In genomic region chr17:38917259-38917658, GRCh38 we compare ENCODE assay signal across 12 cellular contexts. TPM values are rescaled to one million over a fixed set of nuclear protein-coding genes. Genes with fewer than 3 reads are reported as not detected.
DNase-seq lines count a peak whose midpoint lies in the region; ATAC-seq and TF ChIP-seq lines count a peak whose summit lies in the region.
"Had no signal": no experiment of that assay in that cellular context is flagged by ENCODE, and none has a peak within 500 bp of the region (broad histone marks: within the 10 kb centered on the region; RNA-seq: fewer than 3 reads in every experiment).

No MANE protein-coding gene starts in this region.

- intact Hi-C loops in Calu3 (cut with micrococcal nuclease; ENCODE audit: unreplicated experiment), result no loop called here

- POLR2A ChIA-PET in HEK293T (lab: Yijun Ruan, JAX), result interaction anchor here (1.3 kb wide), 1 partner anchor 47 kb away, joined by 5 read pairs; the partner anchor contains the start of gene LASP1

- TF ChIP-seq CTCF in Calu3 (IDR thresholded peaks at IDR 0.05; ENCODE audit: unreplicated experiment) (no peak), nephron (IDR thresholded peaks at IDR 0.05; ENCODE audit: unreplicated experiment in 3 of 3) (no peak)

- H3K27ac Mint-ChIP-seq in Calu3 (ENCODE audit: unreplicated experiment) (peak overlapping the region; percentile 3), nephron (peak overlapping the region; percentile 1 to 22 (median 2))
- peak overlapping the region; percentile 45 for H3K27ac Mint-ChIP-seq in activated naive CD8-positive, alpha-beta T cell treated with anti-CD3 and anti-CD28 coated beads, Interleukin-2, amount 50 U/mL, for 24 hours

- no peak for ATAC-seq in activated naive CD8-positive, alpha-beta T cell treated with anti-CD3 and anti-CD28 coated beads, Interleukin-2, amount 50 U/mL, for 24 hours
- ATAC-seq in HG02798 (IDR thresholded peaks at IDR 0.05; ENCODE audit: poor library complexity, unreplicated experiment), result no peak
- ATAC-seq in HG03521 (IDR thresholded peaks at IDR 0.05; ENCODE audit: unreplicated experiment), result no peak

- CTCF ChIA-PET in Calu3 (lab: Charles Lee) (interaction anchor here (0.5 to 1.4 kb wide), 7 partner anchors 21 to 290 kb away, joined by 4 to 7 read pairs (median 5); no protein-coding TSS in a partner anchor), HEK293T (lab: Yijun Ruan, JAX) (interaction anchor here (0.6 to 1.4 kb wide), 5 partner anchors 12 to 364 kb away, joined by 3 to 5 read pairs (median 3); partner anchors contain the start of gene CWC25)

- H3K4me1 Mint-ChIP-seq in Calu3 (ENCODE audit: low read depth, unreplicated experiment) (no peaks in the 10 kb centered on the region), nephron (peaks cover 20% of the 10 kb centered on the region)
- peaks cover 22% of the 10 kb centered on the region for H3K4me1 Mint-ChIP-seq in activated naive CD8-positive, alpha-beta T cell treated with anti-CD3 and anti-CD28 coated beads, Interleukin-2, amount 50 U/mL, for 24 hours

- H3K4me3 Mint-ChIP-seq in Calu3 (ENCODE audit: low read depth, unreplicated experiment), result no peak overlapping the region
- H3K4me3 Mint-ChIP-seq in activated naive CD8-positive, alpha-beta T cell treated with anti-CD3 and anti-CD28 coated beads, Interleukin-2, amount 50 U/mL, for 24 hours, result no peak overlapping the region
- no peak overlapping the region for H3K4me3 Mint-ChIP-seq in nephron

- H3K9me3 Mint-ChIP-seq in Calu3 (ENCODE audit: low read depth, unreplicated experiment) (no peaks in the 10 kb centered on the region), nephron (no peaks in the 10 kb centered on the region)
- no peaks in the 10 kb centered on the region for H3K9me3 Mint-ChIP-seq in activated naive CD8-positive, alpha-beta T cell treated with anti-CD3 and anti-CD28 coated beads, Interleukin-2, amount 50 U/mL, for 24 hours

- H3K27me3 Mint-ChIP-seq in Calu3 (ENCODE audit: unreplicated experiment) (no peaks in the 10 kb centered on the region), nephron (ENCODE audit: low read depth) (no peaks in the 10 kb centered on the region)
- no peaks in the 10 kb centered on the region for H3K27me3 Mint-ChIP-seq in activated naive CD8-positive, alpha-beta T cell treated with anti-CD3 and anti-CD28 coated beads, Interleukin-2, amount 50 U/mL, for 24 hours

- DNase-seq in Calu3, result no peak
- no peak for DNase-seq in HEK293T (ENCODE audit: extremely low spot score)
- DNase-seq in activated naive CD8-positive, alpha-beta T cell treated with anti-CD3 and anti-CD28 coated beads, Interleukin-2, amount 50 U/mL, for 24 hours, result no peak
- DNase-seq in mucosa of gallbladder (ENCODE audit: low spot score), result no peak
- DNase-seq: activated CD4-positive, alpha-beta T cell treated with anti-CD3 and anti-CD28 coated beads for 48 hours; esophagus squamous epithelium; NCI-H345; SHP77 treated with DMSO at 0.1 percent for 48 hours had no signal

- BruUV-seq in Calu3 (replicated peaks; lab: Mats Ljungman, UMichigan), result no TSS peak

- H3K36me3 Mint-ChIP-seq in Calu3 (ENCODE audit: insufficient read depth, unreplicated experiment), result peaks cover 90% of the 10 kb centered on the region
- peaks cover 37% of the 10 kb centered on the region for H3K36me3 Mint-ChIP-seq in activated naive CD8-positive, alpha-beta T cell treated with anti-CD3 and anti-CD28 coated beads, Interleukin-2, amount 50 U/mL, for 24 hours (ENCODE audit: low read depth)
- H3K36me3 Mint-ChIP-seq in nephron (ENCODE audit: low read depth), result peaks cover 46% of the 10 kb centered on the region

TF ChIP-seq in HEK293T, 16 proteins besides CTCF, POLR2A, EP300 and RAD21:
- TF ChIP-seq ZNF384 (IDR thresholded peaks at IDR 0.05) (peak; percentile 58), CTBP1 (IDR thresholded peaks at IDR 0.05; ENCODE audit: borderline replicate concordance) (no peak)

RNA-seq across cellular contexts. Expression of gene LASP1, which starts 47.4 kb away (rescaled TPM):
- 479 and 558 TPM in 2 replicates for total RNA-seq in Calu3 (2022)
- total RNA-seq in mucosa of gallbladder, result 247 TPM

RNA-seq across cellular contexts. Expression of gene FBXO47, which starts 49.9 kb away (rescaled TPM):
- total RNA-seq in Calu3 (2022), result not detected in 2 replicates
- total RNA-seq in mucosa of gallbladder, result not detected
- total RNA-seq: esophagus squamous epithelium, skeletal muscle tissue had no signal
